ENCODE assay signal across 23 cellular contexts in the genomic region with DNA sequence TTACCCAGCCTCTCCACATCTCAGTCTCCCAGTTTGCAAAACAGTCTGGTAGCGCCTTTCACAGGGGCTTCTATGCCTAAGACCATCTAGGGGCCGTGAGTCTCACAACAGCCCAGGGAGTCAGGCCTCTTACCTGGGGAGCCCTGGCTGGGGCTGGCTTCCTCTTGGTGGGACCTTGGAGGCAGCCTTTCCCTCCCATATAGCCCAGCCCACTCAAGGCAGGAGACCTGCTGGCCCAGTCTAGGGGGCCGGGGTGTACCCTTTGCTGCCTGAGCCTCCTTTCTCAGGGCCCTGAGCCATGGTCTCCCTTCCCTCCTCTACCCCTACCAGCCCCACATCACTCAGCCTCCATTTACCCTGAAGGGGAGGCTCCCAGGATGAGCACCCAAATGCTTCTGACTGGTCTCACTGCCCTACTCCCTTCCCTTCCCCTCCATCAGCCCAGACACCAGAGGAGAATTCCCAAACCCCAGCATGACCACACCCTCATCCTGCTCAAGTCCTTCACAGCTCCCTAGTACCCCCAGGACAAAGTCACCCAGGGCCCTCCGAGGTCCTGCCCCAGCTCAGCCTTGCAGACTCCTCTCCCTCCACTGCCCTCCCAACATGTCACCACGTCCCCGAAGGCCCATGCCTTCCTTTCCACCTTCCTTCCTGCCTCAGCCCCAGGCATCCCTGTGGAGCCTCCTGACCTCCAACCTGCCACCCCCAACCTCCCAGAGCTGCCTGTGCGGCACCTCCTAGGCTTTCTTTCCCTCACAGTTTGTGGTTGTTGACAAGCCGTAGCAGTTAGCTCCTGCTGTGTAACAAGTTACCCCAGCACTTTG. TPM values are rescaled to one million over a fixed set of nuclear protein-coding genes. Genes with fewer than 3 reads are reported as not detected.
DNase-seq lines count a peak whose midpoint lies in the region; ATAC-seq and TF ChIP-seq lines count a peak whose summit lies in the region.
"Had no signal": no experiment of that assay in that cellular context is flagged by ENCODE, and none has a peak within 500 bp of the region (broad histone marks: within the 10 kb centered on the region; RNA-seq: fewer than 3 reads in every experiment).

No MANE protein-coding gene starts in this region.

- no peaks in the 10 kb centered on the region for H3K36me3 ChIP-seq in ovary
- no peaks in the 10 kb centered on the region for H3K36me3 ChIP-seq in effector memory CD4-positive, alpha-beta T cell (ENCODE audit: control insufficient read depth, insufficient read depth, low read length)
- H3K36me3 ChIP-seq: HAP-1, vagina had no signal

- peak; percentile 2 to 12 for DNase-seq in activated T-cell treated with anti-CD3 and anti-CD28 coated beads, Interleukin-2, amount 50 U/mL, for 48 hours
- DNase-seq in activated T-cell treated with anti-CD3 and anti-CD28 coated beads, Interleukin-2, amount 50 U/mL, for 4 hours = no peak
- DNase-seq in D341Med (ENCODE audit: low spot score) (peak; percentile 18), ovary (peak in 4 of 5 donors; percentile 0 to 12 (median 4)), immature natural killer cell (no peak)
- peak; percentile 40 for DNase-seq in activated CD8-positive, alpha-beta memory T cell treated with anti-CD3 and anti-CD28 coated beads, Interleukin-2, amount 50 U/mL, for 48 hours
- DNase-seq in effector memory CD4-positive, alpha-beta T cell = no peak
- DNase-seq: DND-41; erythroblast; MM.1S; NCI-H1694 treated with DMSO at 0.1 percent for 48 hours; NK-92 treated with Interleukin-12 subunit alpha and Interleukin-12 subunit beta, amount 100 ng/mL, for 24 hours; occipital lobe; stimulated activated CD4-positive, alpha-beta T cell treated with anti-CD3 and anti-CD28 coated beads, Interleukin-2, amount 100 ng/mL, for 48 hours had no signal

- no peaks in the 10 kb centered on the region for H3K4me1 ChIP-seq in ovary (ENCODE audit: insufficient read depth)
- H3K4me1 ChIP-seq in effector memory CD4-positive, alpha-beta T cell (ENCODE audit: control insufficient read depth, insufficient read depth, low read length, poor library complexity, severe bottlenecking) = peaks cover 15% of the 10 kb centered on the region
- H3K4me1 ChIP-seq: HAP-1, vagina had no signal

- H3K9me3 ChIP-seq in ovary = no peaks in the 10 kb centered on the region
- H3K9me3 ChIP-seq in effector memory CD4-positive, alpha-beta T cell (ENCODE audit: control insufficient read depth, low read length) = no peaks in the 10 kb centered on the region
- H3K9me3 ChIP-seq: HAP-1, mucosa of descending colon, vagina had no signal

- no peak overlapping the region for H3K27ac ChIP-seq in ovary
- no peak overlapping the region for H3K27ac ChIP-seq in effector memory CD4-positive, alpha-beta T cell (ENCODE audit: insufficient read depth, low read length, poor library complexity, severe bottlenecking)
- H3K27ac ChIP-seq: vagina, VCaP had no signal

- no peaks in the 10 kb centered on the region for H3K27me3 Mint-ChIP-seq in activated T-cell treated with anti-CD3 and anti-CD28 coated beads, Interleukin-2, amount 50 U/mL, for 4 hours (ENCODE audit: low read depth)
- peaks cover 0 to 3% (median 0%) of the 10 kb centered on the region in 3 donors for H3K27me3 Mint-ChIP-seq in immature natural killer cell (ENCODE audit: low read depth in 3 of 3)

- H3K4me3 Mint-ChIP-seq in activated T-cell treated with anti-CD3 and anti-CD28 coated beads, Interleukin-2, amount 50 U/mL, for 4 hours = no peak overlapping the region
- no peak overlapping the region for H3K4me3 Mint-ChIP-seq in immature natural killer cell

- no peak for TF ChIP-seq CTCF in ovary (IDR thresholded peaks at IDR 0.05)

- no peak overlapping the region for H3K27ac Mint-ChIP-seq in immature natural killer cell

- no peaks in the 10 kb centered on the region for H3K36me3 Mint-ChIP-seq in activated T-cell treated with anti-CD3 and anti-CD28 coated beads, Interleukin-2, amount 50 U/mL, for 4 hours (ENCODE audit: insufficient read depth)
- H3K36me3 Mint-ChIP-seq in immature natural killer cell = no peaks in the 10 kb centered on the region

- no peaks in the 10 kb centered on the region for H3K27me3 ChIP-seq in ovary
- H3K27me3 ChIP-seq in effector memory CD4-positive, alpha-beta T cell (replicated peaks; ENCODE audit: control insufficient read depth, insufficient read depth, low read length, poor library complexity, severe bottlenecking) = no peaks in the 10 kb centered on the region
- H3K27me3 ChIP-seq: vagina had no signal

- TF ChIP-seq POLR2A in ovary (IDR thresholded peaks at IDR 0.05) = no peak

- no peak overlapping the region for H3K4me3 ChIP-seq in ovary
- no peak overlapping the region for H3K4me3 ChIP-seq in effector memory CD4-positive, alpha-beta T cell (ENCODE audit: insufficient read depth, low read depth, low read length, poor library complexity, severe bottlenecking)
- H3K4me3 ChIP-seq: HAP-1, mucosa of descending colon, vagina had no signal

- no peaks in the 10 kb centered on the region for H3K9me3 Mint-ChIP-seq in activated T-cell treated with anti-CD3 and anti-CD28 coated beads, Interleukin-2, amount 50 U/mL, for 4 hours
- H3K9me3 Mint-ChIP-seq in immature natural killer cell = no peaks in the 10 kb centered on the region

- intact Hi-C loops in ovary (cut with DNase I) = no loop called here

- no peak for TF ChIP-seq EP300 in ovary (IDR thresholded peaks at IDR 0.05)

- WGBS in ovary, 3 donors = 87 to 95% (median 94%) methylated on average over 8 of the region's 8 CpGs

- ATAC-seq in activated T-cell treated with anti-CD3 and anti-CD28 coated beads, Interleukin-2, amount 50 U/mL, for 4 hours = no peak
- ATAC-seq in GM21423 (IDR thresholded peaks at IDR 0.05; ENCODE audit: unreplicated experiment) = no peak
- ATAC-seq: mucosa of descending colon had no signal

- peaks cover 19% of the 10 kb centered on the region for H3K4me1 Mint-ChIP-seq in activated T-cell treated with anti-CD3 and anti-CD28 coated beads, Interleukin-2, amount 50 U/mL, for 4 hours (ENCODE audit: low read depth)
- no peaks in the 10 kb centered on the region for H3K4me1 Mint-ChIP-seq in immature natural killer cell

RNA-seq across cellular contexts. Expression of a gene that starts 55.3 kb away (rescaled TPM):
- not detected for total RNA-seq in activated T-cell treated with anti-CD3 and anti-CD28 coated beads, Interleukin-2, amount 50 U/mL, for 4 hours
- not detected for total RNA-seq in ovary
- polyA plus RNA-seq in ovary = under 1 TPM in 1 of 2 donors, not detected in 1; 0.07 TPM
- not detected for polyA plus RNA-seq in immature natural killer cell
- total RNA-seq: bronchial epithelial cell, dermis microvascular lymphatic vessel endothelial cell, frontal cortex, occipital lobe, RPMI7951, vagina had no signal

Comparison
In these comparisons a context has a peak if more than half of its experiments do, and no peak if none do; other contexts are left out.
1. DNase-seq: peak in activated T-cell treated with anti-CD3 and anti-CD28 coated beads, Interleukin-2, amount 50 U/mL, for 48 hours (2 of 2), D341Med (single experiment), activated CD8-positive, alpha-beta memory T cell treated with anti-CD3 and anti-CD28 coated beads, Interleukin-2, amount 50 U/mL, for 48 hours (single experiment) and ovary (4 of 5); none in activated T-cell treated with anti-CD3 and anti-CD28 coated beads, Interleukin-2, amount 50 U/mL, for 4 hours (single experiment), immature natural killer cell (0 of 3) and effector memory CD4-positive, alpha-beta T cell (0 of 3).